ENCODE assay signal across 8 cellular contexts in genomic region chr1:16905112-16905855, GRCh38. TPM values are rescaled to one million over a fixed set of nuclear protein-coding genes. Genes with fewer than 3 reads are reported as not detected.
DNase-seq lines count a peak whose midpoint lies in the region; ATAC-seq and TF ChIP-seq lines count a peak whose summit lies in the region.

No MANE protein-coding gene starts in this region.

- H3K9ac ChIP-seq in HUES6 (ENCODE audit: low read length), result peak overlapping the region; percentile 82

- peaks cover 15% of the 10 kb centered on the region for H3K4me1 ChIP-seq in HUES6 (ENCODE audit: control insufficient read depth, insufficient read depth, low read length)

- peak; percentile 63 for ATAC-seq in GM21717 (IDR thresholded peaks at IDR 0.05; ENCODE audit: unreplicated experiment)

- no peak for TF ChIP-seq CTCF in astrocyte of the spinal cord (IDR thresholded peaks at IDR 0.05; ENCODE audit: low read depth, low read length)

- DNase-seq in NCI-H2107 treated with DMSO at 0.1 percent for 48 hours (lab: John Stamatoyannopoulos, UW; ENCODE audit: unreplicated experiment) (peak; percentile 96), NCI-H2107 (lab: John Stamatoyannopoulos, UW) (no peak), astrocyte of the spinal cord (ENCODE audit: low read depth, low spot score) (peak; percentile 94)
- peak; percentile 70 for DNase-seq in stimulated activated CD4-positive, alpha-beta T cell treated with anti-CD3 and anti-CD28 coated beads, Interleukin-15, amount 100 ng/mL, for 24 hours

- H3K9me3 ChIP-seq in HUES6 (ENCODE audit: control insufficient read depth, insufficient read depth, low read depth, low read length), result no peaks in the 10 kb centered on the region; the same call in 1 of the 2 replicates
- no peaks in the 10 kb centered on the region for H3K9me3 ChIP-seq in iPS-18c (ENCODE audit: control insufficient read depth, insufficient read depth, low read length)

- no peaks in the 10 kb centered on the region for H3K27me3 ChIP-seq in HUES6 (ENCODE audit: control insufficient read depth, insufficient read depth, low read length)

- peak overlapping the region; percentile 98 for H3K27ac ChIP-seq in HUES6 (ENCODE audit: low read depth, low read length)

- in situ Hi-C loops in astrocyte of the spinal cord (cut with HindIII; ENCODE audit: low sequenced_read_pairs), result no loop called here

- H3K4me3 ChIP-seq in HUES6 (ENCODE audit: low read depth, low read length) (peak overlapping the region; percentile 51), astrocyte of the spinal cord (ENCODE audit: low read depth, low read length) (peak overlapping the region; percentile 46), iPS-18c (ENCODE audit: insufficient read depth, low read depth, low read length) (peak overlapping the region; percentile 63; the same call in 1 of the 2 replicates)

- no peaks in the 10 kb centered on the region for H3K36me3 ChIP-seq in HUES6 (ENCODE audit: control insufficient read depth, insufficient read depth, low read length)

TF ChIP-seq in PFSK-1, 5 proteins besides CTCF, POLR2A, EP300 and RAD21:
- TF ChIP-seq SIN3A (IDR thresholded peaks at IDR 0.05; ENCODE audit: borderline replicate concordance, insufficient read depth, low read length) (0 out of 2 replicates have a peak, but pooled peaks have one; percentile 82), REST (IDR thresholded peaks at IDR 0.05; ENCODE audit: insufficient read depth in 1 of 2, low read depth in 2 of 2, low read length in 2 of 2) (peak in 1 of 2 experiments; percentile 38; a peak in 1 of 4 replicates), TAF1 (IDR thresholded peaks at IDR 0.05; ENCODE audit: borderline replicate concordance, insufficient read depth, low read length) (no peak; the same call in 1 of the 2 replicates), POLR2AphosphoS5 (IDR thresholded peaks at IDR 0.05; ENCODE audit: low read depth, low read length) (peak; percentile 100), FOXP2 (optimal IDR thresholded peaks at IDR 0.05; ENCODE audit: borderline replicate concordance, extremely low read depth, extremely low read length, insufficient read depth) (no peak)

RNA-seq across cellular contexts. Expression of gene RNU1-2, which starts 9.5 kb away (rescaled TPM):
- polyA plus RNA-seq in PFSK-1 (2012; ENCODE audit: insufficient read length, low read depth), result 7.1 TPM

RNA-seq across cellular contexts. Expression of gene CROCC, which starts 16.4 kb away (rescaled TPM):
- polyA plus RNA-seq in PFSK-1 (2012; ENCODE audit: insufficient read length, low read depth), result 181 TPM
